Comparison of ENCODE assay signal across 17 cellular contexts in genomic region chr10:8042864-8043568, GRCh38. TPM values are rescaled to one million over a fixed set of nuclear protein-coding genes. Genes with fewer than 3 reads are reported as not detected.
DNase-seq lines count a peak whose midpoint lies in the region; ATAC-seq lines count a peak whose summit lies in the region.
"Had no signal": no experiment of that assay in that cellular context is flagged by ENCODE, and none has a peak within 500 bp of the region (broad histone marks: within the 10 kb centered on the region; RNA-seq: fewer than 3 reads in every experiment).

No MANE protein-coding gene starts in this region.

- H3K36me3 Mint-ChIP-seq in activated T-cell treated with anti-CD3 and anti-CD28 coated beads, Interleukin-2, amount 50 U/mL, for 72 hours (ENCODE audit: insufficient read depth in 2 of 2) = peaks cover 0 to 5% of the 10 kb centered on the region in 2 donors
- H3K36me3 Mint-ChIP-seq in activated T-helper 2 cell treated with anti-CD3 and anti-CD28 coated beads, Interferon-gamma antibody, Interleukin-2, Interleukin-4, amounts not matched to agents 10 μg/mL and 5 μg/mL and 100 μg/mL, durations not matched to agents 14 hours and 24 hours and 36 hours (ENCODE audit: low read depth) = peaks cover 37% of the 10 kb centered on the region
- H3K36me3 Mint-ChIP-seq in stimulated activated naive B cell treated with anti-CD40 and anti-IgM and Interleukin-4, amounts not matched to agents 10 μg/mL and 1 μg/mL and 100 μg/mL, for 72 hours = peaks cover 11 to 21% of the 10 kb centered on the region in 2 donors
- H3K36me3 Mint-ChIP-seq: T-cell had no signal

- H3K4me1 Mint-ChIP-seq in activated T-cell treated with anti-CD3 and anti-CD28 coated beads, Interleukin-2, amount 50 U/mL, for 72 hours (ENCODE audit: low read depth) = peaks cover 88% of the 10 kb centered on the region
- peaks cover 73% of the 10 kb centered on the region for H3K4me1 Mint-ChIP-seq in activated T-helper 2 cell treated with anti-CD3 and anti-CD28 coated beads, Interferon-gamma antibody, Interleukin-2, Interleukin-4, amounts not matched to agents 10 μg/mL and 5 μg/mL and 100 μg/mL, durations not matched to agents 14 hours and 24 hours and 36 hours (ENCODE audit: low read depth)
- H3K4me1 Mint-ChIP-seq in stimulated activated naive B cell treated with anti-CD40 and anti-IgM and Interleukin-4, amounts not matched to agents 10 μg/mL and 1 μg/mL and 100 μg/mL, for 72 hours = peaks cover 52% of the 10 kb centered on the region in 2 donors

- no peak for ATAC-seq in activated T-cell treated with anti-CD3 and anti-CD28 coated beads, Interleukin-2, amount 50 U/mL, for 72 hours (replicated peaks in 1 of 2)
- no peak for ATAC-seq in stimulated activated naive B cell treated with anti-CD40 and anti-IgM and Interleukin-4, amounts not matched to agents 10 μg/mL and 1 μg/mL and 100 μg/mL, for 72 hours (replicated peaks)
- ATAC-seq in GM21526 (IDR thresholded peaks at IDR 0.05; ENCODE audit: low FRiP score, unreplicated experiment) (no peak), HG02938 (IDR thresholded peaks at IDR 0.05; ENCODE audit: unreplicated experiment) (no peak)
- ATAC-seq: K562, PC-3 had no signal

- H3K4me3 Mint-ChIP-seq in activated T-cell treated with anti-CD3 and anti-CD28 coated beads, Interleukin-2, amount 50 U/mL, for 72 hours = peak overlapping the region; percentile 67 to 87
- H3K4me3 Mint-ChIP-seq in activated T-helper 2 cell treated with anti-CD3 and anti-CD28 coated beads, Interferon-gamma antibody, Interleukin-2, Interleukin-4, amounts not matched to agents 10 μg/mL and 5 μg/mL and 100 μg/mL, durations not matched to agents 14 hours and 24 hours and 36 hours (ENCODE audit: low read depth) = peak overlapping the region; percentile 37
- peak overlapping the region; percentile 45 to 56 for H3K4me3 Mint-ChIP-seq in stimulated activated naive B cell treated with anti-CD40 and anti-IgM and Interleukin-4, amounts not matched to agents 10 μg/mL and 1 μg/mL and 100 μg/mL, for 72 hours

- peaks cover 100% of the 10 kb centered on the region for H3K27me3 Mint-ChIP-seq in activated T-cell treated with anti-CD3 and anti-CD28 coated beads, Interleukin-2, amount 50 U/mL, for 72 hours (ENCODE audit: low read depth)
- H3K27me3 Mint-ChIP-seq in activated T-helper 2 cell treated with anti-CD3 and anti-CD28 coated beads, Interferon-gamma antibody, Interleukin-2, Interleukin-4, amounts not matched to agents 10 μg/mL and 5 μg/mL and 100 μg/mL, durations not matched to agents 14 hours and 24 hours and 36 hours (ENCODE audit: low read depth) = peaks cover 62% of the 10 kb centered on the region
- peaks cover 87% of the 10 kb centered on the region in 2 donors for H3K27me3 Mint-ChIP-seq in stimulated activated naive B cell treated with anti-CD40 and anti-IgM and Interleukin-4, amounts not matched to agents 10 μg/mL and 1 μg/mL and 100 μg/mL, for 72 hours

- intact Hi-C loops in activated T-helper 2 cell treated with anti-CD3 and anti-CD28 coated beads, Interferon-gamma antibody, Interleukin-2, Interleukin-4, amounts not matched to agents 10 μg/mL and 5 μg/mL and 100 μg/mL, durations not matched to agents 14 hours and 24 hours and 36 hours (cut with micrococcal nuclease) = loop anchor here (5.0 kb wide), 1 partner anchor 171 kb away; no protein-coding TSS in a partner anchor

- DNase-seq in activated T-cell treated with anti-CD3 and anti-CD28 coated beads, Interleukin-2, amount 50 U/mL, for 72 hours = no peak
- DNase-seq in activated T-cell treated with anti-CD3 and anti-CD28 coated beads, Interleukin-2, amount 50 U/mL, for 1 hour = no peak
- no peak for DNase-seq in activated T-helper 2 cell treated with anti-CD3 and anti-CD28 coated beads, Interferon-gamma antibody, Interleukin-2, Interleukin-4, amounts not matched to agents 10 μg/mL and 5 μg/mL and 100 μg/mL, durations not matched to agents 14 hours and 24 hours and 36 hours (ENCODE audit: low spot score)
- DNase-seq in mesenteric fat pad (ENCODE audit: low spot score) (peak; percentile 69), substantia nigra (lab: John Stamatoyannopoulos, UW) (no peak)
- DNase-seq in stimulated activated naive B cell treated with anti-CD40 and anti-IgM and Interleukin-4, amounts not matched to agents 10 μg/mL and 1 μg/mL and 100 μg/mL, for 72 hours = no peak
- DNase-seq: AML-193, heart right ventricle, lower lobe of right lung, NCI-H345, pancreas, PC-3 had no signal

- H3K27ac Mint-ChIP-seq in activated T-cell treated with anti-CD3 and anti-CD28 coated beads, Interleukin-2, amount 50 U/mL, for 72 hours = peak overlapping the region; percentile 5
- peak overlapping the region; percentile 6 for H3K27ac Mint-ChIP-seq in activated T-helper 2 cell treated with anti-CD3 and anti-CD28 coated beads, Interferon-gamma antibody, Interleukin-2, Interleukin-4, amounts not matched to agents 10 μg/mL and 5 μg/mL and 100 μg/mL, durations not matched to agents 14 hours and 24 hours and 36 hours
- peak overlapping the region; percentile 93 for H3K27ac Mint-ChIP-seq in stimulated activated naive B cell treated with anti-CD40 and anti-IgM and Interleukin-4, amounts not matched to agents 10 μg/mL and 1 μg/mL and 100 μg/mL, for 72 hours

- H3K9me3 Mint-ChIP-seq in activated T-cell treated with anti-CD3 and anti-CD28 coated beads, Interleukin-2, amount 50 U/mL, for 72 hours = no peaks in the 10 kb centered on the region
- H3K9me3 Mint-ChIP-seq in activated T-helper 2 cell treated with anti-CD3 and anti-CD28 coated beads, Interferon-gamma antibody, Interleukin-2, Interleukin-4, amounts not matched to agents 10 μg/mL and 5 μg/mL and 100 μg/mL, durations not matched to agents 14 hours and 24 hours and 36 hours = no peaks in the 10 kb centered on the region
- peaks cover 8 to 10% of the 10 kb centered on the region in 2 donors for H3K9me3 Mint-ChIP-seq in stimulated activated naive B cell treated with anti-CD40 and anti-IgM and Interleukin-4, amounts not matched to agents 10 μg/mL and 1 μg/mL and 100 μg/mL, for 72 hours

- no peak overlapping the region for H3K27ac ChIP-seq in substantia nigra (ENCODE audit: low read depth, low read length, poor library complexity, severe bottlenecking)
- H3K27ac ChIP-seq: heart right ventricle, lower lobe of right lung, pancreas had no signal

RNA-seq across cellular contexts. Expression of gene GATA3, which starts 11.5 kb away (rescaled TPM):
- 10 to 100 TPM; 40.4 to 50.2 TPM for total RNA-seq in activated T-cell treated with anti-CD3 and anti-CD28 coated beads, Interleukin-2, amount 50 U/mL, for 72 hours
- total RNA-seq in activated T-helper 2 cell treated with anti-CD3 and anti-CD28 coated beads, Interferon-gamma antibody, Interleukin-2, Interleukin-4, amounts not matched to agents 10 μg/mL and 5 μg/mL and 100 μg/mL, durations not matched to agents 14 hours and 24 hours and 36 hours = 281 and 293 TPM in 2 replicates
- total RNA-seq in mesenteric fat pad = 5.5 TPM
- total RNA-seq: chondrocyte had no signal

Comparison
In these comparisons a context has a peak if more than half of its experiments do, and no peak if none do; other contexts are left out.
1. H3K27ac Mint-ChIP-seq: peak in every context shown above with its lines; median percentile 93 in stimulated activated naive B cell treated with anti-CD40 and anti-IgM and Interleukin-4, amounts not matched to agents 10 μg/mL and 1 μg/mL and 100 μg/mL, for 72 hours; 6 in activated T-helper 2 cell treated with anti-CD3 and anti-CD28 coated beads, Interferon-gamma antibody, Interleukin-2, Interleukin-4, amounts not matched to agents 10 μg/mL and 5 μg/mL and 100 μg/mL, durations not matched to agents 14 hours and 24 hours and 36 hours; 5 in activated T-cell treated with anti-CD3 and anti-CD28 coated beads, Interleukin-2, amount 50 U/mL, for 72 hours.